Comparison of ENCODE assay signal across 8 cellular contexts in the genomic region with DNA sequence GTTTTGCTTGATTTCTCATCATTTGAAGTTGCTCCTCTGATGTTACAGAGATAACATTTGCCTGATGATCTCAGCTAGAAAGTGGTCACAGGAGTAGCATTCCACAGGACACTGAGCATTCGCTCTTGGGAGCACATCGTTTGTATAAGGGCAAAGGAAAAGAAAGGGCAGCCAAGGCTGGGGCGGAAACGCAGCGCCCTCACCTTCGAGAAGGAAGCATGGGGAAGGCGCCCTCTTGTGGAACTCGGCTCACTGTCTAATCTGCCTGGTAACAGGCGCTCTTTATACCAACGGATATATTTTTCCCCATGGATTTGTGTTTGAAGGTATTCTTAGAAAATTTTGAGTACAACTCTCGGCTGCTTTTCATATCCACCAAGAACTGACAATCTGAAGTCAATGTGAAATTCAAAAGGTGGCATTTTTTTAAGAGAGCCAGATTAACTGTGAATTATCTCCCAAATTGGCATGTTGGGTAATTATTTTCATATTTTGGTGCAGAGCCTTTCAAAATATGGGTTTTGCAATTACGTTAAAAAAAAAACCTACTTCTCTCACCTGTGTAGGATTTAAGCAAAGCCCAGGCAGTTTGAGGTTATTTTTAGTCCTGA.
DNase-seq lines count a peak whose midpoint lies in the region; ATAC-seq and TF ChIP-seq lines count a peak whose summit lies in the region.

No MANE protein-coding gene starts in this region.

- ATAC-seq in HG02571 (IDR thresholded peaks at IDR 0.05; ENCODE audit: unreplicated experiment) (peak; percentile 93), T-helper 17 cell (peak; percentile 96), right cardiac atrium (peak; percentile 91 to 97), sciatic nerve (peak; percentile 97), HG02938 (IDR thresholded peaks at IDR 0.05; ENCODE audit: unreplicated experiment) (no peak)

- H3K4me1 Mint-ChIP-seq in T-helper 17 cell, result peaks cover 24% of the 10 kb centered on the region

- intact Hi-C loops in right cardiac atrium (cut with DNase I), result loop anchor here in 3 of 4 donors (5.0 to 10.0 kb wide), 3 partner anchors 203 to 493 kb away; partner anchors contain the start of gene DYRK2 (in 3 of the 3)
- intact Hi-C loops in sciatic nerve (cut with DNase I), result no loop called here

- H3K9me3 ChIP-seq in T-helper 17 cell (ENCODE audit: control insufficient read depth, low read length, poor library complexity, severe bottlenecking), result no peaks in the 10 kb centered on the region
- no peaks in the 10 kb centered on the region for H3K9me3 ChIP-seq in right cardiac atrium (ENCODE audit: control insufficient read depth, low read length)

- peak; percentile 83 for TF ChIP-seq CTCF in GM12864 (IDR thresholded peaks at IDR 0.05; ENCODE audit: low read depth, low read length, missing control alignments)

- H3K27ac ChIP-seq in right cardiac atrium (ENCODE audit: low read length), result no peak overlapping the region

- H3K36me3 Mint-ChIP-seq in T-helper 17 cell (ENCODE audit: low read depth), result no peaks in the 10 kb centered on the region

- H3K4me3 Mint-ChIP-seq in T-helper 17 cell, result peak overlapping the region; percentile 46

- H3K4me1 ChIP-seq in right cardiac atrium (ENCODE audit: control insufficient read depth, insufficient read depth, low read length), result peaks cover 4% of the 10 kb centered on the region

- no peaks in the 10 kb centered on the region for H3K27me3 ChIP-seq in right cardiac atrium (ENCODE audit: control insufficient read depth, insufficient read depth)

- H3K27ac Mint-ChIP-seq in T-helper 17 cell, result peak overlapping the region; percentile 75

- no peak overlapping the region for H3K4me3 ChIP-seq in GM12864 (ENCODE audit: low read depth, low read length)
- peak overlapping the region; percentile 27 for H3K4me3 ChIP-seq in right cardiac atrium (ENCODE audit: low read length)

- WGBS in right cardiac atrium, result 7% methylated on average over 12 of the region's 12 CpGs

- DNase-seq in GM12864 (ENCODE audit: low read depth) (no peak), NCI-H1092 treated with DMSO at 0.1 percent for 48 hours (lab: John Stamatoyannopoulos, UW) (peak; percentile 81), T-helper 17 cell (peak; percentile 41 to 66 (median 43)), amygdala (lab: John Stamatoyannopoulos, UW) (peak in 50 of 56 donors; percentile 1 to 85 (median 38)), right cardiac atrium (peak; percentile 91 to 96 (median 93)), sciatic nerve (ENCODE audit: low spot score) (peak; percentile 94)

- H3K27me3 Mint-ChIP-seq in T-helper 17 cell, result peaks cover 6% of the 10 kb centered on the region
